24 cellular contexts compared by ENCODE assay signal in the genomic region with DNA sequence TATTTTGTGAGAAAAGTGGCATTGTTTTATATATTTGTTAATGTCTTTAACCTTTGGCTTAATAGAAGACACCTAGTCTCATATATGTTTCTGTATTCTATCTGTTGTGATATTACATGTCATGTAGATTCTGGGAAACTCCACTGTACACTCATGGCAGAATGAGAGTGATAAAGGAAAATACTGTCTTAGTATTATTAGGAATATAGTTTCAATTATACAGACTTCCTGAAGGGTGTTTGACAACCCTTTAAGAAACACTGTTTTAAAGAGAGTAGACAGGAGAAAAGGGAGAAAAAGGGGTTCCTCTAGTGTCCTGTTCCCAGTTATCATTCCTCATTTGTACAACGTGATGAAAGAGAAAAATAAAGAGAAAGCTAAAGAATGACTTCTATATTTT.
"Had no signal": no experiment of that assay in that cellular context is flagged by ENCODE, and none has a peak within 500 bp of the region (broad histone marks: within the 10 kb centered on the region; RNA-seq: fewer than 3 reads in every experiment).

No MANE protein-coding gene starts in this region.

- H3K36me3 ChIP-seq: colonic mucosa, esophagus muscularis mucosa, esophagus squamous epithelium, gastrocnemius medialis, gastroesophageal sphincter, heart left ventricle, heart right ventricle had no signal

- ATAC-seq: effector memory CD8-positive, alpha-beta T cell; esophagus mucosa; foreskin keratinocyte; gastrocnemius medialis; gastroesophageal sphincter; heart left ventricle; heart right ventricle had no signal

- H3K27me3 ChIP-seq: colonic mucosa, esophagus muscularis mucosa, esophagus squamous epithelium, foreskin keratinocyte, gastrocnemius medialis, gastroesophageal sphincter, heart left ventricle, heart right ventricle had no signal

- H3K9me3 ChIP-seq: colonic mucosa, esophagus muscularis mucosa, esophagus squamous epithelium, gastrocnemius medialis, gastroesophageal sphincter, heart left ventricle, heart right ventricle had no signal

- H3K4me3 ChIP-seq: colonic mucosa, coronary artery, dorsolateral prefrontal cortex, esophagus muscularis mucosa, esophagus squamous epithelium, gastrocnemius medialis, gastroesophageal sphincter, heart left ventricle, heart right ventricle had no signal

- H3K27ac ChIP-seq: colonic mucosa, coronary artery, dorsolateral prefrontal cortex, epithelial cell of prostate, esophagus muscularis mucosa, esophagus squamous epithelium, foreskin keratinocyte, gastrocnemius medialis, gastroesophageal sphincter, heart left ventricle, heart right ventricle had no signal

- DNase-seq: colonic mucosa; cortex of kidney; dermis blood vessel endothelial cell; dorsolateral prefrontal cortex; effector CD4-positive, alpha-beta T cell; effector CD8-positive, alpha-beta T cell; effector memory CD4-positive, alpha-beta T cell; effector memory CD8-positive, alpha-beta T cell; endodermal cell; erythroblast; esophagus squamous epithelium; foreskin fibroblast; foreskin keratinocyte; foreskin melanocyte; gastrocnemius medialis; glutamatergic neuron; head of caudate nucleus; heart left ventricle; heart right ventricle had no signal
